8 cellular contexts compared by ENCODE assay signal in the genomic region with DNA sequence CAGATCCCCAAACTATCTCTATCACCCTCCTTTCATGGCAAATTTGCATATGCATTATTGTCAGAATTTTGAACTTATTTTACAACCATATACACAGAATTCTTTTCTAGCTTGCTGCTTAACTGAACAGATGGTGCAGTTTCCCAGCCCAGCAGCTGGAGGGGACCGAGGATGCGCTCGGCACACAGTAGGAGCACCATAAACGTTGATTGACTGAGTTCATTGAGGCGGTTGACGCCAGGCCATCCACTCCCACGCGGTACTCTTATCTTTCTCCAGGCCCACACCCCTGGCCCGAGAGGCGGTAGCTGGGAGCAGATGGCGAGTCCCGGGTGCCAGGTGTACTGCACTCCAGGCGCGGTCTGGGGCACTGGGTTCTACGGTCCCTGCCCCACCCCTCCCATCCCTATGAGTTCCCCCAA. TPM values are rescaled to one million over a fixed set of nuclear protein-coding genes. Genes with fewer than 3 reads are reported as not detected.
DNase-seq lines count a peak whose midpoint lies in the region; ATAC-seq and TF ChIP-seq lines count a peak whose summit lies in the region.

No MANE protein-coding gene starts in this region.

- H3K79me2 ChIP-seq in DND-41 (ENCODE audit: insufficient read depth, low read length), result peaks cover 11% of the 10 kb centered on the region

- H3K4me2 ChIP-seq in DND-41 (ENCODE audit: insufficient read depth, low read length), result peak overlapping the region; percentile 93

- peak overlapping the region; percentile 93 for H3K4me3 Mint-ChIP-seq in HFFc6

- in situ Hi-C loops in gastrocnemius medialis (cut with MboI; ENCODE audit: low sequenced_read_pairs in 4 of 4), result loop anchor here in 3 of 4 donors (5.0 to 10.0 kb wide), 2 partner anchors 1022 to 1024 kb away; no protein-coding TSS in a partner anchor

- H3K4me1 ChIP-seq in DND-41 (ENCODE audit: insufficient read depth, low read length) (peaks cover 21% of the 10 kb centered on the region), heart right ventricle (peaks cover 0 to 18% (median 7%) of the 10 kb centered on the region in 9 donors), gastrocnemius medialis (peaks cover 4% of the 10 kb centered on the region in 2 donors)

- TF ChIP-seq CTCF in DND-41 (IDR thresholded peaks at IDR 0.05; ENCODE audit: borderline replicate concordance, extremely low read depth, low read length, poor library complexity, severe bottlenecking) (no peak), HFFc6 (IDR thresholded peaks at IDR 0.05) (no peak), WERI-Rb-1 (IDR thresholded peaks at IDR 0.05; ENCODE audit: low read depth, low read length) (no peak), heart right ventricle (IDR thresholded peaks at IDR 0.05) (no peak), gastrocnemius medialis (IDR thresholded peaks at IDR 0.05 in 4 of 5, conservative IDR thresholded peaks at IDR 0.05 in 1 of 5) (no peak)

- H3K36me3 Mint-ChIP-seq in HFFc6 (ENCODE audit: low read depth), result no peaks in the 10 kb centered on the region

- 3 to 4% methylated on average over 15 of the region's 15 CpGs for WGBS in heart right ventricle, 2 donors

- ATAC-seq in DND-41 (ENCODE audit: insufficient read depth, low read depth) (peak; percentile 1; the same call in 1 of the 3 replicates), heart right ventricle (peak in 6 of 8 donors; percentile 9 to 55 (median 16)), gastrocnemius medialis (no peak), GM18519 (IDR thresholded peaks at IDR 0.05; ENCODE audit: low FRiP score, unreplicated experiment) (no peak), HG02938 (IDR thresholded peaks at IDR 0.05; ENCODE audit: unreplicated experiment) (no peak)

- H3K4me1 Mint-ChIP-seq in HFFc6 (ENCODE audit: low read depth), result peaks cover 12% of the 10 kb centered on the region; the same call in 1 of the 2 replicates

- H3K36me3 ChIP-seq in DND-41 (ENCODE audit: insufficient read depth, low read length), result no peaks in the 10 kb centered on the region; the same call in 1 of the 2 replicates
- no peaks in the 10 kb centered on the region; the same call in 1 of the 2 replicates for H3K36me3 ChIP-seq in WERI-Rb-1
- no peaks in the 10 kb centered on the region for H3K36me3 ChIP-seq in heart right ventricle
- no peaks in the 10 kb centered on the region for H3K36me3 ChIP-seq in gastrocnemius medialis

- peak overlapping the region in 1 of 2 experiments; percentile 96; a peak in 3 of 4 replicates for H3K4me3 ChIP-seq in DND-41 (ENCODE audit: low read depth in 1 of 2, low read length in 2 of 2)
- peak overlapping the region; percentile 80 for H3K4me3 ChIP-seq in WERI-Rb-1 (ENCODE audit: low read depth, low read length)
- H3K4me3 ChIP-seq in heart right ventricle, result peak overlapping the region; percentile 53 to 81 (median 72)
- peak overlapping the region; percentile 62 to 91 (median 73) for H3K4me3 ChIP-seq in gastrocnemius medialis

- TF ChIP-seq POLR2A in gastrocnemius medialis (IDR thresholded peaks at IDR 0.05), result no peak

- intact Hi-C loops in heart right ventricle (cut with DNase I), result loop anchor here in 8 of 10 donors (5.0 to 10.0 kb wide), 10 partner anchors 244 to 1372 kb away; partner anchors contain the start of gene MBOAT1 (in 1 of the 8)
- intact Hi-C loops in gastrocnemius medialis (cut with DNase I; ENCODE audit: low total_unique reads), result loop anchor here (5.0 kb wide), 4 partner anchors 64 to 1184 kb away; partner anchors contain the start of gene E2F3

- DNase-seq in DND-41, result no peak
- no peak for DNase-seq in HFFc6
- peak; percentile 90 for DNase-seq in WERI-Rb-1
- peak in 1 of 2 donors; percentile 47 for DNase-seq in heart right ventricle
- DNase-seq in gastrocnemius medialis, result no peak
- DNase-seq in NCI-H2081 treated with DMSO at 0.1 percent for 48 hours (lab: John Stamatoyannopoulos, UW), result no peak

- H3K27me3 ChIP-seq in DND-41 (ENCODE audit: insufficient read depth, low read length, poor library complexity) (no peaks in the 10 kb centered on the region), WERI-Rb-1 (ENCODE audit: insufficient read depth, low read depth, severe bottlenecking) (no peaks in the 10 kb centered on the region), heart right ventricle (peaks cover 0 to 8% (median 0%) of the 10 kb centered on the region in 7 donors), gastrocnemius medialis (no peaks in the 10 kb centered on the region)

- H3K9me3 ChIP-seq in DND-41 (ENCODE audit: insufficient read depth, low read length, severe bottlenecking) (no peaks in the 10 kb centered on the region), WERI-Rb-1 (ENCODE audit: severe bottlenecking) (peaks cover 7% of the 10 kb centered on the region), heart right ventricle (peaks cover 0 to 21% (median 11%) of the 10 kb centered on the region in 11 donors), gastrocnemius medialis (no peaks in the 10 kb centered on the region)

- H4K20me1 ChIP-seq in DND-41 (ENCODE audit: insufficient read depth, low read length), result no peaks in the 10 kb centered on the region

- peak overlapping the region; percentile 90 for H2AFZ ChIP-seq in DND-41 (ENCODE audit: low read depth, low read length)

- H3K27me3 Mint-ChIP-seq in HFFc6 (ENCODE audit: insufficient read depth), result peaks cover 2% of the 10 kb centered on the region; the same call in 1 of the 2 replicates

- H3K9me3 Mint-ChIP-seq in HFFc6, result peaks cover 9% of the 10 kb centered on the region; the same call in 1 of the 2 replicates

- no peak overlapping the region for H3K27ac Mint-ChIP-seq in HFFc6

- peak overlapping the region; percentile 100 for H3K27ac ChIP-seq in DND-41 (ENCODE audit: low read length)
- H3K27ac ChIP-seq in WERI-Rb-1, result peak overlapping the region; percentile 91
- H3K27ac ChIP-seq in heart right ventricle, result peak overlapping the region in 9 of 10 donors; percentile 74 to 89 (median 83)
- H3K27ac ChIP-seq in gastrocnemius medialis, result peak overlapping the region; percentile 78 to 81 (median 80)

- H3K9ac ChIP-seq in DND-41 (ENCODE audit: low read depth, low read length), result peak overlapping the region; percentile 97

RNA-seq across cellular contexts. Expression of gene SOX4, which starts 6.8 kb away (rescaled TPM):
- 1 to 10 TPM; 3.3 to 6.4 (median 3.6) TPM for total RNA-seq in HFFc6 (2021; fragmentation: NEBNext Ultra II Directional; extraction: Animal tissue kit (Norgen Biotek cat#: 25700))
- 10 to 100 TPM in 3 of 10 donors, 1 to 10 TPM in 7; 3.1 to 19.1 (median 7.7) TPM for total RNA-seq in heart right ventricle
- 1 to 10 TPM; 2.6 to 3.8 TPM for polyA plus RNA-seq in heart right ventricle
- total RNA-seq in gastrocnemius medialis, result 1 to 10 TPM in 2 of 4 donors, under 1 TPM in 2; 0.80 to 1.6 (median 1.0) TPM

Comparison
In these comparisons a context has a peak if more than half of its experiments do, and no peak if none do; other contexts are left out.
1. ATAC-seq: peak in DND-41 (single experiment) and heart right ventricle (6 of 8); none in gastrocnemius medialis (0 of 2), GM18519 (single experiment) and HG02938 (single experiment).
2. Peak in every context shown above with its lines, with median percentiles within 50 percentile points of each other: H3K27ac ChIP-seq.